ENCODE assay signal across 15 cellular contexts in the genomic region with DNA sequence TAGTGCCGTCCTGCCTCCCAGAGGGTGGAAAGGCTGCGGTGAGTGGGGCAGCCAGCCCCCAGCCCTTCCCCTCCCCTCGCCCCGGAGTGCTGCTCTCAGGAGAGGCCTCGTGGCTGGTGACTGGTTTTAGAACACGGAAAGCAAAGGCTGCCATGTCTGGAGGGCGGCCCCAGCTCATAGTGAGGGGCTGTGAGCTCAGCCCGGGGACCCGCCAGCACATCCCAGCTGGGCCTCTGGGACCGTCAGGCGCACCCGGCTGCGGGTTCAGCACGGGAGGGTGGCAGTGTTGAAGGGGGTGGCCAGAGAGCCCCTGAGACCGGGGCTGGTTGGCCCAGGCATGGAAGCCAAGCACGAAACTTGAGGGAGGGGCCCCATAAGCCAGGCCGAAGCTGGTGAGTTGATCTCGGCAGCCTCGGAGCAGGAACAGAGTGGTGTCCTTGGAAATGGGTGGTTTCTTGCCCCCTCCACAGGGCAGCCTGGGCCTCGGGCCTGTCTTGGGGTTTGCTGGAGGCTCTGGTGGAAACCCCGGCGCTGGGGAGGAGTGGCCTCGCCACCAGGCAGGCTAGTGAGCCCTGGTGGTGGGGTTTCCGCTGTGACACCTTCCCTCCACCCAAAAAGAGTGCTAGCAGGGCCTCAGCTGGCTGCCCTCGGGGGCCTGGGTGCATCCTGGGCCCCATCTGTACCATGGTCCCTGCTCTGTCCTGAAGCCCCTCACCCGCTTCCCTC.
DNase-seq lines count a peak whose midpoint lies in the region; ATAC-seq and TF ChIP-seq lines count a peak whose summit lies in the region.
"Had no signal": no experiment of that assay in that cellular context is flagged by ENCODE, and none has a peak within 500 bp of the region (broad histone marks: within the 10 kb centered on the region; RNA-seq: fewer than 3 reads in every experiment).

No MANE protein-coding gene starts in this region.

- no peaks in the 10 kb centered on the region for H3K9me3 Mint-ChIP-seq in stimulated activated naive CD8-positive, alpha-beta T cell treated with anti-CD3 and anti-CD28 coated beads, Interleukin-15, amount 100 ng/mL, for 72 hours

- H3K79me2 ChIP-seq in OCI-LY1 (ENCODE audit: insufficient read depth, low read length): no peaks in the 10 kb centered on the region

- H4K20me1 ChIP-seq in OCI-LY1 (ENCODE audit: insufficient read depth, low read length): no peaks in the 10 kb centered on the region

- H3K4me3 Mint-ChIP-seq in stimulated activated naive CD8-positive, alpha-beta T cell treated with anti-CD3 and anti-CD28 coated beads, Interleukin-15, amount 100 ng/mL, for 72 hours: no peak overlapping the region

- peaks cover 78% of the 10 kb centered on the region for H3K4me1 Mint-ChIP-seq in stimulated activated naive CD8-positive, alpha-beta T cell treated with anti-CD3 and anti-CD28 coated beads, Interleukin-15, amount 100 ng/mL, for 72 hours

- peaks cover 57% of the 10 kb centered on the region for H3K4me1 ChIP-seq in OCI-LY1 (ENCODE audit: insufficient read depth, low read length, severe bottlenecking)
- H3K4me1 ChIP-seq in iPS-15b (ENCODE audit: control insufficient read depth, insufficient read depth, low read length): peaks cover 2% of the 10 kb centered on the region
- H3K4me1 ChIP-seq in psoas muscle: peaks cover 15% of the 10 kb centered on the region
- H3K4me1 ChIP-seq: foreskin keratinocyte had no signal

- H3K36me3 ChIP-seq in OCI-LY1 (ENCODE audit: insufficient read depth, low read length) (0 out of 2 replicates have a peak, but pooled peaks cover 5% of the 10 kb centered on the region), iPS-15b (ENCODE audit: control insufficient read depth, insufficient read depth, low read length) (peaks cover 9% of the 10 kb centered on the region), psoas muscle (ENCODE audit: insufficient read depth in 1 of 2, low read depth in 1 of 2) (peaks cover 0 to 30% of the 10 kb centered on the region in 2 donors)

- no peaks in the 10 kb centered on the region for H3K27me3 Mint-ChIP-seq in stimulated activated naive CD8-positive, alpha-beta T cell treated with anti-CD3 and anti-CD28 coated beads, Interleukin-15, amount 100 ng/mL, for 72 hours

- H3K4me2 ChIP-seq in OCI-LY1 (ENCODE audit: low read length): peak overlapping the region; percentile 18; the same call in 1 of the 2 replicates

- no peaks in the 10 kb centered on the region for H3F3A ChIP-seq in OCI-LY1 (ENCODE audit: insufficient read depth, low read length)

- peak overlapping the region; percentile 64 for H3K27ac ChIP-seq in OCI-LY1 (ENCODE audit: low read depth, low read length, poor library complexity, severe bottlenecking)
- H3K27ac ChIP-seq in psoas muscle: no peak overlapping the region
- H3K27ac ChIP-seq: foreskin keratinocyte had no signal

- intact Hi-C loops in psoas muscle (cut with DNase I): no loop called here

- no peak overlapping the region for H2AFZ ChIP-seq in OCI-LY1 (ENCODE audit: low read length)

- no peaks in the 10 kb centered on the region for H3K27me3 ChIP-seq in OCI-LY1 (ENCODE audit: insufficient read depth, low read length)
- H3K27me3 ChIP-seq in iPS-15b (ENCODE audit: control insufficient read depth, insufficient read depth, low read length): no peaks in the 10 kb centered on the region
- H3K27me3 ChIP-seq in psoas muscle (ENCODE audit: insufficient read depth in 3 of 3, low read length in 2 of 3): no peaks in the 10 kb centered on the region
- H3K27me3 ChIP-seq: foreskin keratinocyte, tibial artery had no signal

- TF ChIP-seq CTCF in OCI-LY1 (IDR thresholded peaks at IDR 0.05; ENCODE audit: low read length) (no peak), psoas muscle (IDR thresholded peaks at IDR 0.05) (no peak)

- no peaks in the 10 kb centered on the region for H3K9me2 ChIP-seq in OCI-LY1 (ENCODE audit: low read depth, low read length)

- peak; percentile 44 for DNase-seq in stimulated activated naive CD8-positive, alpha-beta T cell treated with anti-CD3 and anti-CD28 coated beads, Interleukin-15, Interleukin-2, amounts not matched to agents 100 U/mL and 50 U/mL, for 24 hours
- DNase-seq in stimulated activated naive CD8-positive, alpha-beta T cell treated with anti-CD3 and anti-CD28 coated beads, Interleukin-15, amount 100 ng/mL, for 72 hours: no peak
- DNase-seq in psoas muscle (no peak), A172 (ENCODE audit: low spot score) (no peak)
- DNase-seq: activated CD4-positive, alpha-beta T cell treated with anti-CD3 and anti-CD28 coated beads, Interleukin-2, amount 50 U/mL, for 48 hours; foreskin keratinocyte; NCI-H187; NCI-H510A treated with DMSO at 0.1 percent for 48 hours; stimulated activated CD4-positive, alpha-beta T cell treated with anti-CD3 and anti-CD28 coated beads, Interleukin-4, amount 100 ng/mL, for 4 hours; tibial artery had no signal

- H3K27ac Mint-ChIP-seq in stimulated activated naive CD8-positive, alpha-beta T cell treated with anti-CD3 and anti-CD28 coated beads, Interleukin-15, amount 100 ng/mL, for 72 hours: peak overlapping the region in 1 of 2 donors; percentile 34

- peak overlapping the region; percentile 30; the same call in 1 of the 2 replicates for H3K9ac ChIP-seq in OCI-LY1 (ENCODE audit: low read length)
- H3K9ac ChIP-seq in iPS-15b (ENCODE audit: low read depth, low read length): peak overlapping the region; percentile 47

- H3K9me3 ChIP-seq in OCI-LY1 (ENCODE audit: low read length) (no peaks in the 10 kb centered on the region), iPS-15b (ENCODE audit: control insufficient read depth, insufficient read depth, low read length) (no peaks in the 10 kb centered on the region), psoas muscle (no peaks in the 10 kb centered on the region)
- H3K9me3 ChIP-seq: tibial artery had no signal

- H3K4me3 ChIP-seq in OCI-LY1 (ENCODE audit: low read depth, low read length, poor library complexity, severe bottlenecking): no peak overlapping the region
- H3K4me3 ChIP-seq in iPS-15b (ENCODE audit: low read depth, low read length): no peak overlapping the region
- H3K4me3 ChIP-seq in psoas muscle: no peak overlapping the region
- H3K4me3 ChIP-seq: tibial artery had no signal

- peak; percentile 17 for ATAC-seq in stimulated activated naive CD8-positive, alpha-beta T cell treated with anti-CD3 and anti-CD28 coated beads, Interleukin-15, Interleukin-2, amounts not matched to agents 100 U/mL and 50 U/mL, for 24 hours
- ATAC-seq in stimulated activated naive CD8-positive, alpha-beta T cell treated with anti-CD3 and anti-CD28 coated beads, Interleukin-15, amount 100 ng/mL, for 72 hours: no peak
- no peak for ATAC-seq in HG02938 (IDR thresholded peaks at IDR 0.05; ENCODE audit: unreplicated experiment)
- ATAC-seq in psoas muscle: no peak
- ATAC-seq in HG03039 (IDR thresholded peaks at IDR 0.05; ENCODE audit: unreplicated experiment): no peak
- ATAC-seq: foreskin keratinocyte, sciatic nerve had no signal

- 91 to 94% (median 94%) methylated on average over 26 of the region's 26 CpGs for WGBS in psoas muscle, 3 donors
